In genomic region chr20:23995905-23996666, GRCh38 we compare ENCODE assay signal across 8 cellular contexts. TPM values are rescaled to one million over a fixed set of nuclear protein-coding genes. Genes with fewer than 3 reads are reported as not detected.
DNase-seq lines count a peak whose midpoint lies in the region; ATAC-seq, FAIRE-seq and TF ChIP-seq lines count a peak whose summit lies in the region.

No MANE protein-coding gene starts in this region.

- H3K4me3 ChIP-seq in DND-41 (ENCODE audit: low read depth in 1 of 2, low read length in 2 of 2) (no peak overlapping the region), cardiac fibroblast (replicated peaks in 1 of 2; ENCODE audit: low read depth in 2 of 2, low read length in 2 of 2) (no peak overlapping the region), lower lobe of right lung (no peak overlapping the region)

- no peak overlapping the region for H2AFZ ChIP-seq in DND-41 (ENCODE audit: low read depth, low read length)

- no peak for TF ChIP-seq POLR2A in GM12891 (IDR thresholded peaks at IDR 0.05; ENCODE audit: low read depth, low read length)

- H3K9me3 ChIP-seq in DND-41 (ENCODE audit: insufficient read depth, low read length, severe bottlenecking) (no peaks in the 10 kb centered on the region), lower lobe of right lung (no peaks in the 10 kb centered on the region)

- no peak overlapping the region for H3K27ac ChIP-seq in DND-41 (ENCODE audit: low read length)
- 0 out of 2 replicates have a peak overlapping the region, but pooled peaks have one; percentile 0 for H3K27ac ChIP-seq in VCaP
- H3K27ac ChIP-seq in lower lobe of right lung = no peak overlapping the region

- H3K27me3 ChIP-seq in DND-41 (ENCODE audit: insufficient read depth, low read length, poor library complexity) = no peaks in the 10 kb centered on the region
- H3K27me3 ChIP-seq in lower lobe of right lung (ENCODE audit: low read depth) = peaks cover 4% of the 10 kb centered on the region

- intact Hi-C loops in lower lobe of right lung (cut with DNase I) = no loop called here

- no peak overlapping the region for H3K4me2 ChIP-seq in DND-41 (ENCODE audit: insufficient read depth, low read length)

- H3K4me1 ChIP-seq in DND-41 (ENCODE audit: insufficient read depth, low read length) (no peaks in the 10 kb centered on the region), lower lobe of right lung (no peaks in the 10 kb centered on the region)

- DNase-seq in DND-41 = peak; percentile 70
- peak; percentile 49 for DNase-seq in LoVo (ENCODE audit: low spot score)
- DNase-seq in cardiac fibroblast (ENCODE audit: low read depth in 2 of 2) = peak; percentile 50 to 54
- peak; percentile 70 for DNase-seq in lower lobe of right lung
- peak; percentile 37 for DNase-seq in stimulated activated CD8-positive, alpha-beta memory T cell treated with anti-CD3 and anti-CD28 coated beads, Interleukin-15, amount 100 ng/mL, for 1 hour (ENCODE audit: low read depth)
- DNase-seq in GM12891 (ENCODE audit: insufficient read length, low spot score) = no peak

- H3K79me2 ChIP-seq in DND-41 (ENCODE audit: insufficient read depth, low read length) = no peaks in the 10 kb centered on the region

- H3K36me3 ChIP-seq in DND-41 (ENCODE audit: insufficient read depth, low read length) (no peaks in the 10 kb centered on the region), lower lobe of right lung (no peaks in the 10 kb centered on the region)

- no peak for FAIRE-seq in GM12891 (lab: Jason Lieb, UNC)

- no peaks in the 10 kb centered on the region for H4K20me1 ChIP-seq in DND-41 (ENCODE audit: insufficient read depth, low read length)

- ATAC-seq in DND-41 (ENCODE audit: insufficient read depth, low read depth) = peak; percentile 73
- peak in 1 of 2 donors; percentile 47 for ATAC-seq in lower lobe of right lung
- ATAC-seq in GM19395 (IDR thresholded peaks at IDR 0.05; ENCODE audit: unreplicated experiment) = no peak

- peak; percentile 88 for TF ChIP-seq CTCF in DND-41 (IDR thresholded peaks at IDR 0.05; ENCODE audit: borderline replicate concordance, extremely low read depth, low read length, poor library complexity, severe bottlenecking)
- peak; percentile 76 for TF ChIP-seq CTCF in VCaP (conservative IDR thresholded peaks at IDR 0.05)
- TF ChIP-seq CTCF in cardiac fibroblast (IDR thresholded peaks at IDR 0.05; ENCODE audit: low read depth, low read length) = peak; percentile 67
- TF ChIP-seq CTCF in lower lobe of right lung (IDR thresholded peaks at IDR 0.05) = peak; percentile 79

- no peak overlapping the region for H3K9ac ChIP-seq in DND-41 (ENCODE audit: low read depth, low read length)

TF ChIP-seq in GM12891, 5 proteins besides CTCF, POLR2A, EP300 and RAD21:
- TF ChIP-seq POLR2AphosphoS5 (IDR thresholded peaks at IDR 0.05; ENCODE audit: low read depth, low read length) = no peak
- TF ChIP-seq SPI1 (IDR thresholded peaks at IDR 0.05; ENCODE audit: low read depth, low read length) = no peak
- TF ChIP-seq TAF1 (IDR thresholded peaks at IDR 0.05; ENCODE audit: low read depth, low read length) = no peak
- TF ChIP-seq POU2F2 (IDR thresholded peaks at IDR 0.05; ENCODE audit: low read depth, low read length) = no peak
- TF ChIP-seq PAX5 (IDR thresholded peaks at IDR 0.05; ENCODE audit: insufficient read depth, low read length, severe bottlenecking) = no peak

RNA-seq across cellular contexts. Expression of gene GGTLC1, which starts 7.5 kb away (rescaled TPM):
- 57.2 TPM for total RNA-seq in lower lobe of right lung
- polyA plus RNA-seq in GM12891 (2012; ENCODE audit: low read depth, missing spikeins) = not detected
